ENCODE assay signal across 9 cellular contexts in the genomic region with DNA sequence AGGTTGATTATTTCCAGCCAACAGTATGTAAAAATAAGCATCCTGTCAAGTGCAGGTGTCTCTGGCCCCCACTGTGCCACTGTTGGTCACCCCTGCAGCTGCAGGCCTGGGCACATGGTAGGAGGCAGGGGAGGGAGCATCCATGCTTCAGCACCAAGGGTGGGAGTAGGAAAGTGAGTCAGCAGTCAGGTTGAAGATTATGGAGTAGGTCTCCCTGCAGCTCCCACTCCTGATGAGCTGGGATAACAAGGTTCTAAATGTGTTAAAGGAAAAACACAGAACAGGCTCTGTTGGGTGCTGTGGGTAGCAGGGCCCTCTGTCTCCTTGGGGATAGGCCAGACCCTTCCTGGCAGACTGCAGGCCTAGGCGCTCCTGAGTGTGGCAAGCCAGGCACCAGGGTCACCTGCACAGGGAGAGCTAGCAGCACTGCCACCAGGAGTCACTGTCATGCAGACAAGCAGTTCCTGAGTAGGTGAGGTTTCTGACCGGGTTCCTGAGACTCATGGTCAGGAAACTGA. TPM values are rescaled to one million over a fixed set of nuclear protein-coding genes. Genes with fewer than 3 reads are reported as not detected.
DNase-seq lines count a peak whose midpoint lies in the region; ATAC-seq and TF ChIP-seq lines count a peak whose summit lies in the region.
"Had no signal": no experiment of that assay in that cellular context is flagged by ENCODE, and none has a peak within 500 bp of the region (broad histone marks: within the 10 kb centered on the region; RNA-seq: fewer than 3 reads in every experiment).

No MANE protein-coding gene starts in this region.

- DNase-seq in ACHN (peak; percentile 27), upper lobe of left lung (no peak)
- DNase-seq in activated CD4-positive, alpha-beta memory T cell treated with anti-CD3 and anti-CD28 coated beads, Interleukin-2, amount 10 ng/mL, durations not matched to agents 7 days and 5 days: peak; percentile 32
- DNase-seq in effector memory CD4-positive, alpha-beta T cell: no peak

- ATAC-seq in GM18517 (IDR thresholded peaks at IDR 0.05; ENCODE audit: unreplicated experiment) (peak; percentile 58), HG03378 (IDR thresholded peaks at IDR 0.05; ENCODE audit: unreplicated experiment) (peak; percentile 80), upper lobe of left lung (ENCODE audit: low FRiP score in 2 of 2) (no peak), HG02973 (IDR thresholded peaks at IDR 0.05; ENCODE audit: unreplicated experiment) (no peak)

- H3K36me3 Mint-ChIP-seq in activated CD4-positive, alpha-beta memory T cell treated with anti-CD3 and anti-CD28 coated beads, Interleukin-2, amount 10 ng/mL, durations not matched to agents 7 days and 5 days (ENCODE audit: low read depth): peaks cover 20% of the 10 kb centered on the region

- no peaks in the 10 kb centered on the region for H3K9me3 Mint-ChIP-seq in activated CD4-positive, alpha-beta memory T cell treated with anti-CD3 and anti-CD28 coated beads, Interleukin-2, amount 10 ng/mL, durations not matched to agents 7 days and 5 days
- H3K9me3 Mint-ChIP-seq: nephron had no signal

- H3K27me3 ChIP-seq in layer of hippocampus (ENCODE audit: control insufficient read depth, insufficient read depth, low read length): no peaks in the 10 kb centered on the region
- H3K27me3 ChIP-seq in upper lobe of left lung: no peaks in the 10 kb centered on the region
- no peaks in the 10 kb centered on the region for H3K27me3 ChIP-seq in effector memory CD4-positive, alpha-beta T cell (replicated peaks; ENCODE audit: control insufficient read depth, insufficient read depth, low read length, poor library complexity, severe bottlenecking)

- TF ChIP-seq POLR2A in upper lobe of left lung (IDR thresholded peaks at IDR 0.05): no peak

- WGBS in upper lobe of left lung, 2 donors: 67 to 82% methylated on average over 2 of the region's 2 CpGs

- in situ Hi-C loops in ACHN (cut with HindIII; ENCODE audit: low pct_ligation_motif_present, low pct_unique_long_range_greater_than_20kb, low sequenced_read_pairs): no loop called here

- POLR2A ChIA-PET in activated CD4-positive, alpha-beta memory T cell treated with anti-CD3 and anti-CD28 coated beads, Interleukin-2, amount 10 ng/mL, durations not matched to agents 7 days and 5 days (lab: Charles Lee): no interaction called here

- no peaks in the 10 kb centered on the region for H3K4me1 ChIP-seq in upper lobe of left lung
- H3K4me1 ChIP-seq in effector memory CD4-positive, alpha-beta T cell (ENCODE audit: control insufficient read depth, insufficient read depth, low read length, poor library complexity, severe bottlenecking): no peaks in the 10 kb centered on the region

- H3K9me3 ChIP-seq in upper lobe of left lung: no peaks in the 10 kb centered on the region
- no peaks in the 10 kb centered on the region for H3K9me3 ChIP-seq in effector memory CD4-positive, alpha-beta T cell (ENCODE audit: control insufficient read depth, low read length)

- H3K36me3 ChIP-seq in upper lobe of left lung: peaks cover 0 to 21% (median 12%) of the 10 kb centered on the region in 4 donors
- peaks cover 11% of the 10 kb centered on the region for H3K36me3 ChIP-seq in effector memory CD4-positive, alpha-beta T cell (ENCODE audit: control insufficient read depth, insufficient read depth, low read length)

- H3K4me3 ChIP-seq in upper lobe of left lung: no peak overlapping the region
- H3K4me3 ChIP-seq in effector memory CD4-positive, alpha-beta T cell (ENCODE audit: insufficient read depth, low read depth, low read length, poor library complexity, severe bottlenecking): no peak overlapping the region

- H3K27ac Mint-ChIP-seq in activated CD4-positive, alpha-beta memory T cell treated with anti-CD3 and anti-CD28 coated beads, Interleukin-2, amount 10 ng/mL, durations not matched to agents 7 days and 5 days: no peak overlapping the region
- H3K27ac Mint-ChIP-seq: nephron had no signal

- H3K4me3 Mint-ChIP-seq in activated CD4-positive, alpha-beta memory T cell treated with anti-CD3 and anti-CD28 coated beads, Interleukin-2, amount 10 ng/mL, durations not matched to agents 7 days and 5 days: no peak overlapping the region
- H3K4me3 Mint-ChIP-seq: nephron had no signal

- no peak for TF ChIP-seq EP300 in upper lobe of left lung (IDR thresholded peaks at IDR 0.05)

- H3K27me3 Mint-ChIP-seq in activated CD4-positive, alpha-beta memory T cell treated with anti-CD3 and anti-CD28 coated beads, Interleukin-2, amount 10 ng/mL, durations not matched to agents 7 days and 5 days: no peaks in the 10 kb centered on the region

- no peak for TF ChIP-seq CTCF in upper lobe of left lung (IDR thresholded peaks at IDR 0.05)

- H3K27ac ChIP-seq in layer of hippocampus (ENCODE audit: low read depth, low read length) (peak overlapping the region; percentile 10), upper lobe of left lung (no peak overlapping the region)
- H3K27ac ChIP-seq in effector memory CD4-positive, alpha-beta T cell (ENCODE audit: insufficient read depth, low read length, poor library complexity, severe bottlenecking): no peak overlapping the region

- H3K4me1 Mint-ChIP-seq in activated CD4-positive, alpha-beta memory T cell treated with anti-CD3 and anti-CD28 coated beads, Interleukin-2, amount 10 ng/mL, durations not matched to agents 7 days and 5 days: peaks cover 8% of the 10 kb centered on the region

- CTCF ChIA-PET in activated CD4-positive, alpha-beta memory T cell treated with anti-CD3 and anti-CD28 coated beads, Interleukin-2, amount 10 ng/mL, durations not matched to agents 7 days and 5 days (lab: Charles Lee): interaction anchor here (0.7 to 2.1 kb wide), 3 partner anchors 18 to 134 kb away, joined by 5 to 7 read pairs (median 6); no protein-coding TSS in a partner anchor

RNA-seq across cellular contexts. Expression of a gene that starts 59.3 kb away (rescaled TPM):
- total RNA-seq in activated CD4-positive, alpha-beta memory T cell treated with anti-CD3 and anti-CD28 coated beads, Interleukin-2, amount 10 ng/mL, durations not matched to agents 7 days and 5 days: 10 to 100 TPM; 91.0 to 97.5 TPM
- 100 to 1,000 TPM in 1 of 6 donors, 10 to 100 TPM in 5; 48.5 to 104 (median 56.3) TPM for total RNA-seq in upper lobe of left lung

Comparison
In these comparisons a context has a peak if more than half of its experiments do, and no peak if none do; other contexts are left out.
1. DNase-seq: peak in ACHN (single experiment) and activated CD4-positive, alpha-beta memory T cell treated with anti-CD3 and anti-CD28 coated beads, Interleukin-2, amount 10 ng/mL, durations not matched to agents 7 days and 5 days (single experiment); none in upper lobe of left lung (0 of 2) and effector memory CD4-positive, alpha-beta T cell (0 of 3).
2. ATAC-seq: peak in GM18517 (single experiment) and HG03378 (single experiment); none in upper lobe of left lung (0 of 2) and HG02973 (single experiment).